1 cellular context compared by ENCODE assay signal in genomic region chr14:96096639-96097610, GRCh38.
TF ChIP-seq lines count a peak whose summit lies in the region.

No MANE protein-coding gene starts in this region.

TF ChIP-seq in HepG2, 621 proteins besides CTCF, POLR2A, EP300 and RAD21 (continued from another document):
- peak; percentile 46; the same call in 1 of the 2 replicates for TF ChIP-seq HDAC1 (CRISPR knock-in tag; IDR thresholded peaks at IDR 0.05)
- TF ChIP-seq ZNF281 (CRISPR knock-in tag; IDR thresholded peaks at IDR 0.05; ENCODE audit: borderline replicate concordance) = no peak
- TF ChIP-seq, protein P1, sequence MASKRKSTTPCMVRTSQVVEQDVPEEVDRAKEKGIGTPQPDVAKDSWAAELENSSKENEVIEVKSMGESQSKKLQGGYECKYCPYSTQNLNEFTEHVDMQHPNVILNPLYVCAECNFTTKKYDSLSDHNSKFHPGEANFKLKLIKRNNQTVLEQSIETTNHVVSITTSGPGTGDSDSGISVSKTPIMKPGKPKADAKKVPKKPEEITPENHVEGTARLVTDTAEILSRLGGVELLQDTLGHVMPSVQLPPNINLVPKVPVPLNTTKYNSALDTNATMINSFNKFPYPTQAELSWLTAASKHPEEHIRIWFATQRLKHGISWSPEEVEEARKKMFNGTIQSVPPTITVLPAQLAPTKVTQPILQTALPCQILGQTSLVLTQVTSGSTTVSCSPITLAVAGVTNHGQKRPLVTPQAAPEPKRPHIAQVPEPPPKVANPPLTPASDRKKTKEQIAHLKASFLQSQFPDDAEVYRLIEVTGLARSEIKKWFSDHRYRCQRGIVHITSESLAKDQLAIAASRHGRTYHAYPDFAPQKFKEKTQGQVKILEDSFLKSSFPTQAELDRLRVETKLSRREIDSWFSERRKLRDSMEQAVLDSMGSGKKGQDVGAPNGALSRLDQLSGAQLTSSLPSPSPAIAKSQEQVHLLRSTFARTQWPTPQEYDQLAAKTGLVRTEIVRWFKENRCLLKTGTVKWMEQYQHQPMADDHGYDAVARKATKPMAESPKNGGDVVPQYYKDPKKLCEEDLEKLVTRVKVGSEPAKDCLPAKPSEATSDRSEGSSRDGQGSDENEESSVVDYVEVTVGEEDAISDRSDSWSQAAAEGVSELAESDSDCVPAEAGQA (IDR thresholded peaks at IDR 0.05; ENCODE audit: low read depth) = no peak
- TF ChIP-seq, protein P1 (CRISPR knock-in tag; IDR thresholded peaks at IDR 0.05; ENCODE audit: borderline replicate concordance) = no peak
- peak; percentile 71; the same call in 1 of the 2 replicates for TF ChIP-seq CEBPB (IDR thresholded peaks at IDR 0.05; ENCODE audit: borderline replicate concordance, low read depth, low read length)
- TF ChIP-seq ERF (CRISPR knock-in tag; IDR thresholded peaks at IDR 0.05) = no peak
- TF ChIP-seq GRHL1 (CRISPR knock-in tag; conservative IDR thresholded peaks at IDR 0.05) = no peak
- no peak for TF ChIP-seq FOSL2 (CRISPR knock-in tag; IDR thresholded peaks at IDR 0.05)
- no peak for TF ChIP-seq PITX1 (CRISPR knock-in tag; IDR thresholded peaks at IDR 0.05)
- 0 out of 2 replicates have a peak, but pooled peaks have one; percentile 23 for TF ChIP-seq ZNF292 (CRISPR knock-in tag; IDR thresholded peaks at IDR 0.05; ENCODE audit: borderline replicate concordance, low read depth)
- TF ChIP-seq ZNF460 (CRISPR knock-in tag; IDR thresholded peaks at IDR 0.05; ENCODE audit: borderline replicate concordance) = no peak
- TF ChIP-seq ZFX (CRISPR knock-in tag; IDR thresholded peaks at IDR 0.05; ENCODE audit: low read depth) = peak; percentile 42; the same call in 1 of the 2 replicates
- TF ChIP-seq, protein P2, sequence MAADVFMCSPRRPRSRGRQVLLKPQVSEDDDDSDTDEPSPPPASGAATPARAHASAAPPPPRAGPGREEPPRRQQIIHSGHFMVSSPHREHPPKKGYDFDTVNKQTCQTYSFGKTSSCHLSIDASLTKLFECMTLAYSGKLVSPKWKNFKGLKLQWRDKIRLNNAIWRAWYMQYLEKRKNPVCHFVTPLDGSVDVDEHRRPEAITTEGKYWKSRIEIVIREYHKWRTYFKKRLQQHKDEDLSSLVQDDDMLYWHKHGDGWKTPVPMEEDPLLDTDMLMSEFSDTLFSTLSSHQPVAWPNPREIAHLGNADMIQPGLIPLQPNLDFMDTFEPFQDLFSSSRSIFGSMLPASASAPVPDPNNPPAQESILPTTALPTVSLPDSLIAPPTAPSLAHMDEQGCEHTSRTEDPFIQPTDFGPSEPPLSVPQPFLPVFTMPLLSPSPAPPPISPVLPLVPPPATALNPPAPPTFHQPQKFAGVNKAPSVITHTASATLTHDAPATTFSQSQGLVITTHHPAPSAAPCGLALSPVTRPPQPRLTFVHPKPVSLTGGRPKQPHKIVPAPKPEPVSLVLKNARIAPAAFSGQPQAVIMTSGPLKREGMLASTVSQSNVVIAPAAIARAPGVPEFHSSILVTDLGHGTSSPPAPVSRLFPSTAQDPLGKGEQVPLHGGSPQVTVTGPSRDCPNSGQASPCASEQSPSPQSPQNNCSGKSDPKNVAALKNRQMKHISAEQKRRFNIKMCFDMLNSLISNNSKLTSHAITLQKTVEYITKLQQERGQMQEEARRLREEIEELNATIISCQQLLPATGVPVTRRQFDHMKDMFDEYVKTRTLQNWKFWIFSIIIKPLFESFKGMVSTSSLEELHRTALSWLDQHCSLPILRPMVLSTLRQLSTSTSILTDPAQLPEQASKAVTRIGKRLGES (CRISPR knock-in tag; IDR thresholded peaks at IDR 0.05; ENCODE audit: borderline replicate concordance) = no peak
- TF ChIP-seq, protein P3, sequence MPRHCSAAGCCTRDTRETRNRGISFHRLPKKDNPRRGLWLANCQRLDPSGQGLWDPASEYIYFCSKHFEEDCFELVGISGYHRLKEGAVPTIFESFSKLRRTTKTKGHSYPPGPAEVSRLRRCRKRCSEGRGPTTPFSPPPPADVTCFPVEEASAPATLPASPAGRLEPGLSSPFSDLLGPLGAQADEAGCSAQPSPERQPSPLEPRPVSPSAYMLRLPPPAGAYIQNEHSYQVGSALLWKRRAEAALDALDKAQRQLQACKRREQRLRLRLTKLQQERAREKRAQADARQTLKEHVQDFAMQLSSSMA (CRISPR knock-in tag; IDR thresholded peaks at IDR 0.05) = no peak
- TF ChIP-seq EEA1 (CRISPR knock-in tag; IDR thresholded peaks at IDR 0.05; ENCODE audit: borderline replicate concordance) = no peak
- TF ChIP-seq ZNF333 (CRISPR knock-in tag; IDR thresholded peaks at IDR 0.05; ENCODE audit: borderline replicate concordance) = no peak
- TF ChIP-seq ZFY (CRISPR knock-in tag; IDR thresholded peaks at IDR 0.05) = no peak
- TF ChIP-seq HNRNPH1 (optimal IDR thresholded peaks at IDR 0.05; ENCODE audit: low read depth, low read length) = no peak
- peak; percentile 11; the same call in 1 of the 2 replicates for TF ChIP-seq HNF4A (CRISPR knock-in tag; IDR thresholded peaks at IDR 0.05)
- TF ChIP-seq ZBTB7A (CRISPR knock-in tag; IDR thresholded peaks at IDR 0.05) = no peak
- TF ChIP-seq SRF (IDR thresholded peaks at IDR 0.05; ENCODE audit: low read depth, low read length) = no peak
- TF ChIP-seq ZNF687 (CRISPR knock-in tag; IDR thresholded peaks at IDR 0.05) = 0 out of 2 replicates have a peak, but pooled peaks have one; percentile 23
- peak; percentile 35; the same call in 1 of the 2 replicates for TF ChIP-seq ZFP91 (CRISPR knock-in tag; IDR thresholded peaks at IDR 0.05; ENCODE audit: borderline replicate concordance)
- no peak for TF ChIP-seq NR2C2 (CRISPR knock-in tag; IDR thresholded peaks at IDR 0.05; ENCODE audit: borderline replicate concordance)
- TF ChIP-seq ZBTB25 (CRISPR knock-in tag; IDR thresholded peaks at IDR 0.05) = no peak
- no peak for TF ChIP-seq ZNF317 (CRISPR knock-in tag; IDR thresholded peaks at IDR 0.05)
- TF ChIP-seq ZNF276 (CRISPR knock-in tag; IDR thresholded peaks at IDR 0.05; ENCODE audit: low read depth) = peak; percentile 27; the same call in 1 of the 2 replicates
- peak; percentile 55; the same call in 1 of the 2 replicates for TF ChIP-seq MTA1 (CRISPR knock-in tag; IDR thresholded peaks at IDR 0.05; ENCODE audit: borderline replicate concordance)
TF ChIP-seq in HepG2: peak in this region for 10.
